ENCODE assay signal across 8 cellular contexts in the genomic region with DNA sequence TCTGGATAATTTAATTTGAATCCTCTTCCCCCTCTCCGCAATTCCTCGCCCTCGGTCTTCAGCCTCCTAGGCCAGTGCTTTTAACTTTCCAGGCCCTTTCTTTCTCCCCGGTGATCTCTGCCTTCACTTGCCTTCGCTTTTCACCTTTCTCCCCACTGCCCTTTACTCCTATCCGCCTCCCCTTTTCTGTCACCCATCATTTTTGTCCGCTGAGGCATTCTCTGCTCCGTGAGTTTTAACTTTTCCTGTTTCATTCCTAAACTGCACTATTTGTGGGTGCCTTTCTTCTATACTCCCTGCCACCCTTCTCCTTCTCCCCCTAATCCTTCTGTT. TPM values are rescaled to one million over a fixed set of nuclear protein-coding genes. Genes with fewer than 3 reads are reported as not detected.
A peak's percentile ranks its signal among the peaks of the same experiment; 100 is the strongest.
DNase-seq lines count a peak whose midpoint lies in the region; ATAC-seq and TF ChIP-seq lines count a peak whose summit lies in the region.

No MANE protein-coding gene starts in this region.

- H3K23ac ChIP-seq in neuronal stem cell (ENCODE audit: low read depth, low read length, poor library complexity) = no peak overlapping the region

- no peaks in the 10 kb centered on the region for H3K36me3 Mint-ChIP-seq in Caco-2 (ENCODE audit: insufficient read depth, unreplicated experiment)
- no peaks in the 10 kb centered on the region for H3K36me3 Mint-ChIP-seq in endodermal cell (ENCODE audit: low read depth)

- H3K14ac ChIP-seq in neuronal stem cell (ENCODE audit: low read length) = no peak overlapping the region

- H3K4me1 Mint-ChIP-seq in Caco-2 (ENCODE audit: low read depth, unreplicated experiment) (no peaks in the 10 kb centered on the region), endodermal cell (peaks cover 16% of the 10 kb centered on the region)

- peaks cover 2% of the 10 kb centered on the region; the same call in 1 of the 2 replicates for H3K36me3 ChIP-seq in Caco-2 (ENCODE audit: control insufficient read depth, insufficient read depth, low read length)
- H3K36me3 ChIP-seq in OCI-LY1 (ENCODE audit: insufficient read depth, low read length) = no peaks in the 10 kb centered on the region
- no peaks in the 10 kb centered on the region for H3K36me3 ChIP-seq in endodermal cell (ENCODE audit: control insufficient read depth, insufficient read depth, low read length)
- no peaks in the 10 kb centered on the region for H3K36me3 ChIP-seq in neuronal stem cell (replicated peaks in 1 of 2; ENCODE audit: control insufficient read depth in 2 of 2, insufficient read depth in 2 of 2, low read length in 2 of 2)

- TF ChIP-seq CTCF in Caco-2 (IDR thresholded peaks at IDR 0.05; ENCODE audit: insufficient read depth in 1 of 2, low read depth in 1 of 2, low read length in 1 of 2, severe bottlenecking in 1 of 2, unreplicated experiment in 1 of 2) (no peak), OCI-LY1 (IDR thresholded peaks at IDR 0.05; ENCODE audit: low read length) (no peak), endodermal cell (conservative IDR thresholded peaks at IDR 0.05) (no peak)

- no peak for DNase-seq in Caco-2
- no peak for DNase-seq in endodermal cell
- DNase-seq in neuronal stem cell (ENCODE audit: low spot score) = no peak
- DNase-seq in D341Med (ENCODE audit: low spot score) = no peak
- no peak for DNase-seq in NCI-H1436 (lab: John Stamatoyannopoulos, UW)
- no peak for DNase-seq in posterior cingulate gyrus

- no peak overlapping the region for H2BK15ac ChIP-seq in neuronal stem cell (ENCODE audit: low read length)

- no peaks in the 10 kb centered on the region for H3F3A ChIP-seq in OCI-LY1 (ENCODE audit: insufficient read depth, low read length)

- no peak overlapping the region for H2BK12ac ChIP-seq in neuronal stem cell (ENCODE audit: low read length)

- 10 to 12% methylated on average over 8 of the region's 8 CpGs for WGBS in endodermal cell (ENCODE audit: insufficient coverage in 1 of 2, insufficient read length in 1 of 2), 2 experiments
- no CpG with 5 or more reads among the region's 8 CpGs for WGBS in neuronal stem cell (ENCODE audit: extremely low coverage in 2 of 2, insufficient read length in 2 of 2, insufficient replicate concordance in 1 of 2), 2 donors

- no peaks in the 10 kb centered on the region for H4K20me1 ChIP-seq in OCI-LY1 (ENCODE audit: insufficient read depth, low read length)

- H3K4me3 ChIP-seq in Caco-2 (ENCODE audit: low read depth, low read length) (peak overlapping the region; percentile 99), OCI-LY1 (ENCODE audit: low read depth, low read length, poor library complexity, severe bottlenecking) (peak overlapping the region; percentile 90), endodermal cell (ENCODE audit: low read length) (peak overlapping the region; percentile 96), neuronal stem cell (ENCODE audit: low read length in 2 of 2) (peak overlapping the region; percentile 88)

- peaks cover 31% of the 10 kb centered on the region for H3K79me2 ChIP-seq in OCI-LY1 (ENCODE audit: insufficient read depth, low read length)

- H3K27ac ChIP-seq in OCI-LY1 (ENCODE audit: low read depth, low read length, poor library complexity, severe bottlenecking) (no peak overlapping the region), endodermal cell (ENCODE audit: low read depth, low read length) (no peak overlapping the region), neuronal stem cell (replicated peaks; ENCODE audit: low read length) (no peak overlapping the region)

- no TSS peak for BruUV-seq in Caco-2 (replicated peaks; lab: Mats Ljungman, UMichigan)

- H3K27me3 Mint-ChIP-seq in Caco-2 (ENCODE audit: insufficient read depth, unreplicated experiment) = no peaks in the 10 kb centered on the region
- H3K27me3 Mint-ChIP-seq in endodermal cell (ENCODE audit: insufficient read depth) = no peaks in the 10 kb centered on the region

- H3K4me3 Mint-ChIP-seq in Caco-2 (ENCODE audit: unreplicated experiment) = peak overlapping the region; percentile 83
- peak overlapping the region; percentile 82 for H3K4me3 Mint-ChIP-seq in endodermal cell

- H3K9me2 ChIP-seq in OCI-LY1 (ENCODE audit: low read depth, low read length) = no peaks in the 10 kb centered on the region

- POLR2A ChIA-PET in Caco-2 (lab: Charles Lee) = interaction anchor here (0.5 kb wide), 1 partner anchor 29 kb away, joined by 3 read pairs; no protein-coding TSS in a partner anchor

- no peak overlapping the region for H2BK5ac ChIP-seq in neuronal stem cell (ENCODE audit: low read length)

- H3K79me1 ChIP-seq in neuronal stem cell (ENCODE audit: low read depth, low read length) = peaks cover 10% of the 10 kb centered on the region

- no peak overlapping the region for H2AK5ac ChIP-seq in neuronal stem cell (ENCODE audit: low read depth, low read length)

- H3K9me3 Mint-ChIP-seq in Caco-2 (ENCODE audit: unreplicated experiment) (no peaks in the 10 kb centered on the region), endodermal cell (peaks cover 12% of the 10 kb centered on the region)

- H3K4ac ChIP-seq in neuronal stem cell (ENCODE audit: low read length) = no peak overlapping the region

- H3K9me3 ChIP-seq in Caco-2 (no peaks in the 10 kb centered on the region), OCI-LY1 (ENCODE audit: low read length) (no peaks in the 10 kb centered on the region), endodermal cell (ENCODE audit: control insufficient read depth, low read length) (peaks cover 4% of the 10 kb centered on the region), neuronal stem cell (replicated peaks in 1 of 2; ENCODE audit: control insufficient read depth in 2 of 2, insufficient read depth in 1 of 2, low read depth in 1 of 2, low read length in 2 of 2) (no peaks in the 10 kb centered on the region)

- intact Hi-C loops in Caco-2 (cut with micrococcal nuclease; ENCODE audit: unreplicated experiment) = no loop called here
- intact Hi-C loops in posterior cingulate gyrus (cut with DNase I) = loop anchor here (5.0 kb wide), 2 partner anchors 32 to 362 kb away; no protein-coding TSS in a partner anchor

- H3K4me1 ChIP-seq in Caco-2 (peaks cover 7% of the 10 kb centered on the region; the same call in 1 of the 2 replicates), OCI-LY1 (ENCODE audit: insufficient read depth, low read length, severe bottlenecking) (peaks cover 30% of the 10 kb centered on the region), endodermal cell (ENCODE audit: control insufficient read depth, insufficient read depth, low read length) (peaks cover 4% of the 10 kb centered on the region), neuronal stem cell (ENCODE audit: control insufficient read depth in 2 of 2, insufficient read depth in 1 of 2, low read depth in 1 of 2, low read length in 2 of 2) (peaks cover 5 to 6% of the 10 kb centered on the region in 2 donors)

- H3K27ac Mint-ChIP-seq in Caco-2 (ENCODE audit: unreplicated experiment) (peak overlapping the region; percentile 81), endodermal cell (peak overlapping the region; percentile 89)

- CTCF ChIA-PET in Caco-2 (lab: Charles Lee) = no interaction called here

- H3K27me3 ChIP-seq in Caco-2 (replicated peaks; ENCODE audit: control insufficient read depth, insufficient read depth, low read length) (no peaks in the 10 kb centered on the region), OCI-LY1 (ENCODE audit: insufficient read depth, low read length) (no peaks in the 10 kb centered on the region), endodermal cell (ENCODE audit: control insufficient read depth, insufficient read depth, low read length, poor library complexity, severe bottlenecking) (no peaks in the 10 kb centered on the region), neuronal stem cell (ENCODE audit: control insufficient read depth in 3 of 3, insufficient read depth in 3 of 3, low read depth in 1 of 3, low read length in 3 of 3) (no peaks in the 10 kb centered on the region)

- H4K91ac ChIP-seq in neuronal stem cell (ENCODE audit: low read depth, low read length, poor library complexity) = no peak overlapping the region

- H3K18ac ChIP-seq in neuronal stem cell (ENCODE audit: low read length) = no peak overlapping the region

- H3K9ac ChIP-seq in OCI-LY1 (ENCODE audit: low read length) = peak overlapping the region; percentile 82
- H3K9ac ChIP-seq in endodermal cell (ENCODE audit: extremely low read depth, low read length, poor library complexity, severe bottlenecking) = peak overlapping the region; percentile 70
- peak overlapping the region; percentile 100 for H3K9ac ChIP-seq in neuronal stem cell (ENCODE audit: low read depth, low read length, poor library complexity)

- H3K4me2 ChIP-seq in OCI-LY1 (ENCODE audit: low read length) (peak overlapping the region; percentile 92), neuronal stem cell (ENCODE audit: insufficient read depth, low read length, poor library complexity, severe bottlenecking) (peak overlapping the region; percentile 87)

- no peak overlapping the region for H4K8ac ChIP-seq in neuronal stem cell (ENCODE audit: low read depth, low read length)

- ATAC-seq in GM21360 (IDR thresholded peaks at IDR 0.05; ENCODE audit: unreplicated experiment) = no peak

- no peak overlapping the region for H2BK120ac ChIP-seq in neuronal stem cell (ENCODE audit: low read depth, low read length)

- no peak overlapping the region for H2AFZ ChIP-seq in OCI-LY1 (ENCODE audit: low read length)
- H2AFZ ChIP-seq in neuronal stem cell (ENCODE audit: low read length) = peak overlapping the region; percentile 94

RNA-seq across cellular contexts. Expression of gene LONP2, which starts 0.7 kb away (rescaled TPM):
- total RNA-seq in Caco-2 (2022) (32.1 and 32.6 TPM in 2 replicates), endodermal cell (10 to 100 TPM; 33.2 to 33.6 TPM)
- 27.2 TPM for polyA plus RNA-seq in endodermal cell (2013, experiment 1 of 2)
- 25.0 TPM for polyA plus RNA-seq in endodermal cell (2013, experiment 2 of 2)
- polyA plus RNA-seq in neuronal stem cell (2013, experiment 1 of 2) = 11.5 TPM
- 11.7 TPM for polyA plus RNA-seq in neuronal stem cell (2013, experiment 2 of 2)

RNA-seq across cellular contexts. Expression of gene ABCC11, which starts 2.5 kb away (rescaled TPM):
- total RNA-seq in Caco-2 (2022) = 0.21 and 0.34 TPM in 2 replicates
- under 1 TPM in 1 of 2 donors, not detected in 1; 0.70 TPM for total RNA-seq in endodermal cell
- not detected for polyA plus RNA-seq in endodermal cell (2013, experiment 1 of 2)
- polyA plus RNA-seq in endodermal cell (2013, experiment 2 of 2) = 0.41 TPM
- 0.03 TPM for polyA plus RNA-seq in neuronal stem cell (2013, experiment 1 of 2)
- 0.01 TPM for polyA plus RNA-seq in neuronal stem cell (2013, experiment 2 of 2)
